In the genomic region with DNA sequence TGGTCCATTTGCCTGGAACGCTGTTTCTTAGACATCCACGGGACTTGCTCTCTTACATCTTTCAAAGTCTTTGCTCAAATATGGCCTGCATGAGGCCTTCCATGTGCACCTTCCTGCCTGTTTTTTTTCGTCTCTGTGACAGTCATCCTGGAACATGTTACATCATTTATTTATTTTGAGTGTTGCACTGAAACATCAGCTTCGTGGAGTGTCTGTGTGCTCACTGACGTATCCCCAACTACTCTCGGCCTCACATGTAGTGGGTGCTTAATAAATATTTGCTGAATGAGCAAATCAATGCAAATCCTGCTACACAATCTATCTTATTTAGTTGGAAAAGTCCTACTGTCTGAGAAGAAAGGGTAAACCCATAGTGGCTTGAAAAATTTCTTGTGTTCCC, we compare ENCODE assay signal across 2 cellular contexts.
TF ChIP-seq lines count a peak whose summit lies in the region.

No MANE protein-coding gene starts in this region.

TF ChIP-seq in K562, 482 proteins besides CTCF, POLR2A, EP300 and RAD21 (continued from another document):
- TF ChIP-seq, protein P1, sequence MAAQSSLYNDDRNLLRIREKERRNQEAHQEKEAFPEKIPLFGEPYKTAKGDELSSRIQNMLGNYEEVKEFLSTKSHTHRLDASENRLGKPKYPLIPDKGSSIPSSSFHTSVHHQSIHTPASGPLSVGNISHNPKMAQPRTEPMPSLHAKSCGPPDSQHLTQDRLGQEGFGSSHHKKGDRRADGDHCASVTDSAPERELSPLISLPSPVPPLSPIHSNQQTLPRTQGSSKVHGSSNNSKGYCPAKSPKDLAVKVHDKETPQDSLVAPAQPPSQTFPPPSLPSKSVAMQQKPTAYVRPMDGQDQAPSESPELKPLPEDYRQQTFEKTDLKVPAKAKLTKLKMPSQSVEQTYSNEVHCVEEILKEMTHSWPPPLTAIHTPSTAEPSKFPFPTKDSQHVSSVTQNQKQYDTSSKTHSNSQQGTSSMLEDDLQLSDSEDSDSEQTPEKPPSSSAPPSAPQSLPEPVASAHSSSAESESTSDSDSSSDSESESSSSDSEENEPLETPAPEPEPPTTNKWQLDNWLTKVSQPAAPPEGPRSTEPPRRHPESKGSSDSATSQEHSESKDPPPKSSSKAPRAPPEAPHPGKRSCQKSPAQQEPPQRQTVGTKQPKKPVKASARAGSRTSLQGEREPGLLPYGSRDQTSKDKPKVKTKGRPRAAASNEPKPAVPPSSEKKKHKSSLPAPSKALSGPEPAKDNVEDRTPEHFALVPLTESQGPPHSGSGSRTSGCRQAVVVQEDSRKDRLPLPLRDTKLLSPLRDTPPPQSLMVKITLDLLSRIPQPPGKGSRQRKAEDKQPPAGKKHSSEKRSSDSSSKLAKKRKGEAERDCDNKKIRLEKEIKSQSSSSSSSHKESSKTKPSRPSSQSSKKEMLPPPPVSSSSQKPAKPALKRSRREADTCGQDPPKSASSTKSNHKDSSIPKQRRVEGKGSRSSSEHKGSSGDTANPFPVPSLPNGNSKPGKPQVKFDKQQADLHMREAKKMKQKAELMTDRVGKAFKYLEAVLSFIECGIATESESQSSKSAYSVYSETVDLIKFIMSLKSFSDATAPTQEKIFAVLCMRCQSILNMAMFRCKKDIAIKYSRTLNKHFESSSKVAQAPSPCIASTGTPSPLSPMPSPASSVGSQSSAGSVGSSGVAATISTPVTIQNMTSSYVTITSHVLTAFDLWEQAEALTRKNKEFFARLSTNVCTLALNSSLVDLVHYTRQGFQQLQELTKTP (IDR thresholded peaks at IDR 0.05; ENCODE audit: low read depth in 1 of 2, partially characterized antibody in 2 of 2) = no peak
- TF ChIP-seq ZNF134 (CRISPR knock-in tag; conservative IDR thresholded peaks at IDR 0.05) (no peak), ZNF184 (CRISPR knock-in tag; IDR thresholded peaks at IDR 0.05) (no peak), VEZF1 (CRISPR knock-in tag; IDR thresholded peaks at IDR 0.05) (no peak), ZNF444 (CRISPR knock-in tag; IDR thresholded peaks at IDR 0.05) (no peak), MAFG (tag; conservative IDR thresholded peaks at IDR 0.05) (0 out of 2 replicates have a peak, but pooled peaks have one; percentile 20)

TF ChIP-seq in HepG2, 621 proteins besides CTCF, POLR2A, EP300 and RAD21 (continued from another document):
- TF ChIP-seq, protein P2, sequence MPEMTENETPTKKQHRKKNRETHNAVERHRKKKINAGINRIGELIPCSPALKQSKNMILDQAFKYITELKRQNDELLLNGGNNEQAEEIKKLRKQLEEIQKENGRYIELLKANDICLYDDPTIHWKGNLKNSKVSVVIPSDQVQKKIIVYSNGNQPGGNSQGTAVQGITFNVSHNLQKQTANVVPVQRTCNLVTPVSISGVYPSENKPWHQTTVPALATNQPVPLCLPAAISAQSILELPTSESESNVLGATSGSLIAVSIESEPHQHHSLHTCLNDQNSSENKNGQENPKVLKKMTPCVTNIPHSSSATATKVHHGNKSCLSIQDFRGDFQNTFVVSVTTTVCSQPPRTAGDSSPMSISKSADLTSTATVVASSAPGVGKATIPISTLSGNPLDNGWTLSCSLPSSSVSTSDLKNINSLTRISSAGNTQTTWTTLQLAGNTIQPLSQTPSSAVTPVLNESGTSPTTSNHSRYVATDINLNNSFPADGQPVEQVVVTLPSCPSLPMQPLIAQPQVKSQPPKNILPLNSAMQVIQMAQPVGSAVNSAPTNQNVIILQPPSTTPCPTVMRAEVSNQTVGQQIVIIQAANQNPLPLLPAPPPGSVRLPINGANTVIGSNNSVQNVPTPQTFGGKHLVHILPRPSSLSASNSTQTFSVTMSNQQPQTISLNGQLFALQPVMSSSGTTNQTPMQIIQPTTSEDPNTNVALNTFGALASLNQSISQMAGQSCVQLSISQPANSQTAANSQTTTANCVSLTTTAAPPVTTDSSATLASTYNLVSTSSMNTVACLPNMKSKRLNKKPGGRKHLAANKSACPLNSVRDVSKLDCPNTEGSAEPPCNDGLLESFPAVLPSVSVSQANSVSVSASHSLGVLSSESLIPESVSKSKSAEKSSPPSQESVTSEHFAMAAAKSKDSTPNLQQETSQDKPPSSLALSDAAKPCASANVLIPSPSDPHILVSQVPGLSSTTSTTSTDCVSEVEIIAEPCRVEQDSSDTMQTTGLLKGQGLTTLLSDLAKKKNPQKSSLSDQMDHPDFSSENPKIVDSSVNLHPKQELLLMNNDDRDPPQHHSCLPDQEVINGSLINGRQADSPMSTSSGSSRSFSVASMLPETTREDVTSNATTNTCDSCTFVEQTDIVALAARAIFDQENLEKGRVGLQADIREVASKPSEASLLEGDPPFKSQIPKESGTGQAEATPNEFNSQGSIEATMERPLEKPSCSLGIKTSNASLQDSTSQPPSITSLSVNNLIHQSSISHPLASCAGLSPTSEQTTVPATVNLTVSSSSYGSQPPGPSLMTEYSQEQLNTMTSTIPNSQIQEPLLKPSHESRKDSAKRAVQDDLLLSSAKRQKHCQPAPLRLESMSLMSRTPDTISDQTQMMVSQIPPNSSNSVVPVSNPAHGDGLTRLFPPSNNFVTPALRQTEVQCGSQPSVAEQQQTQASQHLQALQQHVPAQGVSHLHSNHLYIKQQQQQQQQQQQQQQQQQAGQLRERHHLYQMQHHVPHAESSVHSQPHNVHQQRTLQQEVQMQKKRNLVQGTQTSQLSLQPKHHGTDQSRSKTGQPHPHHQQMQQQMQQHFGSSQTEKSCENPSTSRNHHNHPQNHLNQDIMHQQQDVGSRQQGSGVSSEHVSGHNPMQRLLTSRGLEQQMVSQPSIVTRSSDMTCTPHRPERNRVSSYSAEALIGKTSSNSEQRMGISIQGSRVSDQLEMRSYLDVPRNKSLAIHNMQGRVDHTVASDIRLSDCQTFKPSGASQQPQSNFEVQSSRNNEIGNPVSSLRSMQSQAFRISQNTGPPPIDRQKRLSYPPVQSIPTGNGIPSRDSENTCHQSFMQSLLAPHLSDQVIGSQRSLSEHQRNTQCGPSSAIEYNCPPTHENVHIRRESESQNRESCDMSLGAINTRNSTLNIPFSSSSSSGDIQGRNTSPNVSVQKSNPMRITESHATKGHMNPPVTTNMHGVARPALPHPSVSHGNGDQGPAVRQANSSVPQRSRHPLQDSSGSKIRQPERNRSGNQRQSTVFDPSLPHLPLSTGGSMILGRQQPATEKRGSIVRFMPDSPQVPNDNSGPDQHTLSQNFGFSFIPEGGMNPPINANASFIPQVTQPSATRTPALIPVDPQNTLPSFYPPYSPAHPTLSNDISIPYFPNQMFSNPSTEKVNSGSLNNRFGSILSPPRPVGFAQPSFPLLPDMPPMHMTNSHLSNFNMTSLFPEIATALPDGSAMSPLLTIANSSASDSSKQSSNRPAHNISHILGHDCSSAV (CRISPR knock-in tag; IDR thresholded peaks at IDR 0.05; ENCODE audit: borderline replicate concordance) = no peak
- no peak for TF ChIP-seq DPF2 (CRISPR knock-in tag; IDR thresholded peaks at IDR 0.05; ENCODE audit: borderline replicate concordance, low read depth)
